ENCODE assay signal across 10 cellular contexts in genomic region chr2:196268022-196268421, GRCh38.
A peak's percentile ranks its signal among the peaks of the same experiment; 100 is the strongest.
DNase-seq lines count a peak whose midpoint lies in the region; ATAC-seq and TF ChIP-seq lines count a peak whose summit lies in the region.
"Had no signal": no experiment of that assay in that cellular context is flagged by ENCODE, and none has a peak within 500 bp of the region (broad histone marks: within the 10 kb centered on the region; RNA-seq: fewer than 3 reads in every experiment).

No MANE protein-coding gene starts in this region.

- H3K27ac ChIP-seq in SU-DHL-6 (ENCODE audit: low read depth, low read length), result peak overlapping the region; percentile 99
- H3K27ac ChIP-seq: neural progenitor cell had no signal

- H3K36me3 Mint-ChIP-seq in activated CD4-positive, alpha-beta T cell treated with anti-CD3 and anti-CD28 coated beads, Interleukin-2, amount 10 ng/mL, durations not matched to agents 7 days and 5 days (ENCODE audit: low read depth), result peaks cover 13% of the 10 kb centered on the region
- no peaks in the 10 kb centered on the region for H3K36me3 Mint-ChIP-seq in stimulated activated naive B cell treated with anti-CD40 and anti-IgM and Interleukin-4, amounts not matched to agents 10 μg/mL and 1 μg/mL and 100 μg/mL, for 72 hours

- no peaks in the 10 kb centered on the region for H3K9me2 ChIP-seq in SU-DHL-6 (replicated peaks; ENCODE audit: insufficient read depth, low read length)

- POLR2A ChIA-PET in activated CD4-positive, alpha-beta T cell treated with anti-CD3 and anti-CD28 coated beads, Interleukin-2, amount 10 ng/mL, durations not matched to agents 7 days and 5 days (lab: Charles Lee), result interaction anchor here (0.6 kb wide), 1 partner anchor 84 kb away, joined by 3 read pairs; no protein-coding TSS in a partner anchor
- POLR2A ChIA-PET in HEK293T (lab: Yijun Ruan, JAX), result no interaction called here

- peak overlapping the region; percentile 57 for H3K27ac Mint-ChIP-seq in activated CD4-positive, alpha-beta T cell treated with anti-CD3 and anti-CD28 coated beads, Interleukin-2, amount 10 ng/mL, durations not matched to agents 7 days and 5 days
- H3K27ac Mint-ChIP-seq in stimulated activated naive B cell treated with anti-CD40 and anti-IgM and Interleukin-4, amounts not matched to agents 10 μg/mL and 1 μg/mL and 100 μg/mL, for 72 hours, result peak overlapping the region; percentile 93
- H3K27ac Mint-ChIP-seq: neural progenitor cell had no signal

- no peaks in the 10 kb centered on the region for H4K20me1 ChIP-seq in SU-DHL-6 (ENCODE audit: low read depth, low read length)

- no peaks in the 10 kb centered on the region; the same call in 1 of the 2 replicates for H3K4me1 ChIP-seq in HAP-1
- H3K4me1 ChIP-seq: neural progenitor cell had no signal

- H3K9me3 Mint-ChIP-seq in activated CD4-positive, alpha-beta T cell treated with anti-CD3 and anti-CD28 coated beads, Interleukin-2, amount 10 ng/mL, durations not matched to agents 7 days and 5 days, result no peaks in the 10 kb centered on the region
- no peaks in the 10 kb centered on the region for H3K9me3 Mint-ChIP-seq in stimulated activated naive B cell treated with anti-CD40 and anti-IgM and Interleukin-4, amounts not matched to agents 10 μg/mL and 1 μg/mL and 100 μg/mL, for 72 hours
- H3K9me3 Mint-ChIP-seq: neural progenitor cell had no signal

- H3K4me3 Mint-ChIP-seq in activated CD4-positive, alpha-beta T cell treated with anti-CD3 and anti-CD28 coated beads, Interleukin-2, amount 10 ng/mL, durations not matched to agents 7 days and 5 days, result peak overlapping the region; percentile 35
- peak overlapping the region; percentile 63 to 78 for H3K4me3 Mint-ChIP-seq in stimulated activated naive B cell treated with anti-CD40 and anti-IgM and Interleukin-4, amounts not matched to agents 10 μg/mL and 1 μg/mL and 100 μg/mL, for 72 hours
- H3K4me3 Mint-ChIP-seq: neural progenitor cell had no signal

- no peaks in the 10 kb centered on the region for H3K79me2 ChIP-seq in SU-DHL-6 (ENCODE audit: insufficient read depth, low read length)

- CTCF ChIA-PET in activated CD4-positive, alpha-beta T cell treated with anti-CD3 and anti-CD28 coated beads, Interleukin-2, amount 10 ng/mL, durations not matched to agents 7 days and 5 days (lab: Charles Lee), result interaction anchor here (1.4 to 1.7 kb wide), 2 partner anchors 10 to 115 kb away, joined by 4 to 7 read pairs; no protein-coding TSS in a partner anchor
- CTCF ChIA-PET in HEK293T (lab: Yijun Ruan, JAX), result no interaction called here

- no peak for DNase-seq in activated CD4-positive, alpha-beta T cell treated with anti-CD3 and anti-CD28 coated beads, Interleukin-2, amount 10 ng/mL, durations not matched to agents 7 days and 5 days
- DNase-seq in activated CD4-positive, alpha-beta T cell treated with anti-CD3 and anti-CD28 coated beads, Interleukin-2, amount 50 U/mL, for 48 hours, result no peak
- DNase-seq in fibroblast of villous mesenchyme (ENCODE audit: low read depth) (peak; percentile 85), HEK293T (ENCODE audit: extremely low spot score) (no peak), HAP-1 (ENCODE audit: low spot score in 2 of 2) (no peak)
- no peak for DNase-seq in stimulated activated naive B cell treated with anti-CD40 and anti-IgM and Interleukin-4, amounts not matched to agents 10 μg/mL and 1 μg/mL and 100 μg/mL, for 72 hours
- DNase-seq: ACHN had no signal

- peak overlapping the region; percentile 70 for H3K4me2 ChIP-seq in SU-DHL-6 (ENCODE audit: low read depth, low read length, poor library complexity, severe bottlenecking)
- H3K4me2 ChIP-seq: neural progenitor cell had no signal

- H3K27me3 ChIP-seq in SU-DHL-6 (ENCODE audit: low read length) (no peaks in the 10 kb centered on the region), HAP-1 (ENCODE audit: low read depth) (no peaks in the 10 kb centered on the region)
- H3K27me3 ChIP-seq: neural progenitor cell had no signal

- no peaks in the 10 kb centered on the region for H3K9me3 ChIP-seq in SU-DHL-6 (ENCODE audit: insufficient read depth, low read length)
- H3K9me3 ChIP-seq in HAP-1, result no peaks in the 10 kb centered on the region

- H2AFZ ChIP-seq in SU-DHL-6 (ENCODE audit: low read depth, low read length, severe bottlenecking), result no peak overlapping the region
- H2AFZ ChIP-seq: neural progenitor cell had no signal

- no peaks in the 10 kb centered on the region for H3K36me3 ChIP-seq in SU-DHL-6 (ENCODE audit: low read length)
- no peaks in the 10 kb centered on the region for H3K36me3 ChIP-seq in HAP-1 (replicated peaks)
- H3K36me3 ChIP-seq: neural progenitor cell had no signal

- no peaks in the 10 kb centered on the region for H3K27me3 Mint-ChIP-seq in activated CD4-positive, alpha-beta T cell treated with anti-CD3 and anti-CD28 coated beads, Interleukin-2, amount 10 ng/mL, durations not matched to agents 7 days and 5 days
- H3K27me3 Mint-ChIP-seq in stimulated activated naive B cell treated with anti-CD40 and anti-IgM and Interleukin-4, amounts not matched to agents 10 μg/mL and 1 μg/mL and 100 μg/mL, for 72 hours, result no peaks in the 10 kb centered on the region

- H3F3A ChIP-seq in SU-DHL-6 (ENCODE audit: insufficient read depth), result peaks cover 69% of the 10 kb centered on the region

- ATAC-seq in stimulated activated naive B cell treated with anti-CD40 and anti-IgM and Interleukin-4, amounts not matched to agents 10 μg/mL and 1 μg/mL and 100 μg/mL, for 72 hours (replicated peaks), result no peak
- ATAC-seq in HG02852 (IDR thresholded peaks at IDR 0.05; ENCODE audit: unreplicated experiment), result no peak

- peak overlapping the region; percentile 31 for H3K9ac ChIP-seq in SU-DHL-6 (ENCODE audit: low read length)
- H3K9ac ChIP-seq: neural progenitor cell had no signal

- no peak for TF ChIP-seq CTCF in SU-DHL-6 (IDR thresholded peaks at IDR 0.05; ENCODE audit: insufficient read depth, low read length, poor library complexity, severe bottlenecking)
- TF ChIP-seq CTCF in fibroblast of villous mesenchyme (IDR thresholded peaks at IDR 0.05; ENCODE audit: insufficient read depth, low read depth, low read length), result no peak

- peaks cover 67% of the 10 kb centered on the region for H3K4me1 Mint-ChIP-seq in activated CD4-positive, alpha-beta T cell treated with anti-CD3 and anti-CD28 coated beads, Interleukin-2, amount 10 ng/mL, durations not matched to agents 7 days and 5 days
- H3K4me1 Mint-ChIP-seq in stimulated activated naive B cell treated with anti-CD40 and anti-IgM and Interleukin-4, amounts not matched to agents 10 μg/mL and 1 μg/mL and 100 μg/mL, for 72 hours, result peaks cover 22 to 55% of the 10 kb centered on the region in 2 donors
- H3K4me1 Mint-ChIP-seq: neural progenitor cell had no signal

- H3K4me3 ChIP-seq in SU-DHL-6 (ENCODE audit: insufficient read depth, low read length, poor library complexity, severe bottlenecking) (no peak overlapping the region), fibroblast of villous mesenchyme (ENCODE audit: low read depth, low read length) (no peak overlapping the region), HAP-1 (no peak overlapping the region)
- H3K4me3 ChIP-seq: neural progenitor cell had no signal

- in situ Hi-C loops in HAP-1 (cut with MboI; ENCODE audit: low sequenced_read_pairs), result no loop called here

TF ChIP-seq in HEK293T, 16 proteins besides CTCF, POLR2A, EP300 and RAD21:
- TF ChIP-seq FOXA1 (IDR thresholded peaks at IDR 0.05) (no peak), SP1 (IDR thresholded peaks at IDR 0.05) (no peak), ELF4 (IDR thresholded peaks at IDR 0.05) (no peak), FOXM1 (IDR thresholded peaks at IDR 0.05; ENCODE audit: borderline replicate concordance) (no peak), BHLHE40 (IDR thresholded peaks at IDR 0.05; ENCODE audit: borderline replicate concordance) (no peak), LEF1 (IDR thresholded peaks at IDR 0.05; ENCODE audit: borderline replicate concordance) (no peak)
